Comparison of ENCODE assay signal across 8 cellular contexts in genomic region chr2:161139098-161139987, GRCh38. TPM values are rescaled to one million over a fixed set of nuclear protein-coding genes. Genes with fewer than 3 reads are reported as not detected.
DNase-seq lines count a peak whose midpoint lies in the region; ATAC-seq and TF ChIP-seq lines count a peak whose summit lies in the region.

No MANE protein-coding gene starts in this region.

- intact Hi-C loops in activated CD4-positive, alpha-beta T cell treated with anti-CD3 and anti-CD28 coated beads for 36 hours (cut with DNase I, micrococcal nuclease) = loop anchor here (1.0 to 10.0 kb wide), 6 partner anchors 27 to 1175 kb away; partner anchors contain the start of gene IFIH1 (in 1 of the 2)

- TF ChIP-seq CTCF in cardiac fibroblast (IDR thresholded peaks at IDR 0.05; ENCODE audit: low read depth, low read length) = no peak

- no peaks in the 10 kb centered on the region for H3K27me3 Mint-ChIP-seq in activated CD4-positive, alpha-beta T cell treated with anti-CD3 and anti-CD28 coated beads for 36 hours

- H3K4me3 ChIP-seq in cardiac fibroblast (replicated peaks in 1 of 2; ENCODE audit: low read depth in 2 of 2, low read length in 2 of 2) = no peak overlapping the region

- peak; percentile 15 for ATAC-seq in activated CD4-positive, alpha-beta T cell treated with anti-CD3 and anti-CD28 coated beads for 36 hours
- ATAC-seq in HG03442 (IDR thresholded peaks at IDR 0.05; ENCODE audit: unreplicated experiment) (peak; percentile 35), HG02970 (IDR thresholded peaks at IDR 0.05; ENCODE audit: low FRiP score, unreplicated experiment) (no peak)

- no peak for DNase-seq in activated CD4-positive, alpha-beta T cell treated with anti-CD3 and anti-CD28 coated beads for 36 hours
- DNase-seq in activated CD4-positive, alpha-beta T cell treated with anti-CD3 and anti-CD28 coated beads for 1 hour = no peak
- peak; percentile 47 to 69 for DNase-seq in cardiac fibroblast (ENCODE audit: low read depth in 2 of 2)
- DNase-seq in non-pigmented ciliary epithelial cell (ENCODE audit: low read depth) = peak; percentile 58
- no peak for DNase-seq in NCI-H187 treated with DMSO at 0.1 percent for 48 hours (lab: John Stamatoyannopoulos, UW)
- DNase-seq in globus pallidus (ENCODE audit: low spot score) = no peak

- peaks cover 10% of the 10 kb centered on the region for H3K9me3 Mint-ChIP-seq in activated CD4-positive, alpha-beta T cell treated with anti-CD3 and anti-CD28 coated beads for 36 hours (ENCODE audit: low read depth)

- peak overlapping the region; percentile 90 for H3K27ac Mint-ChIP-seq in activated CD4-positive, alpha-beta T cell treated with anti-CD3 and anti-CD28 coated beads for 36 hours

- H3K4me3 Mint-ChIP-seq in activated CD4-positive, alpha-beta T cell treated with anti-CD3 and anti-CD28 coated beads for 36 hours = peak overlapping the region; percentile 83

- peaks cover 25% of the 10 kb centered on the region for H3K36me3 Mint-ChIP-seq in activated CD4-positive, alpha-beta T cell treated with anti-CD3 and anti-CD28 coated beads for 36 hours (ENCODE audit: low read depth)

- peaks cover 77% of the 10 kb centered on the region for H3K4me1 Mint-ChIP-seq in activated CD4-positive, alpha-beta T cell treated with anti-CD3 and anti-CD28 coated beads for 36 hours

- POLR2A ChIA-PET in activated CD4-positive, alpha-beta T cell treated with anti-CD3 and anti-CD28 coated beads for 36 hours (lab: Charles Lee) = no interaction called here

- CTCF ChIA-PET in activated CD4-positive, alpha-beta T cell treated with anti-CD3 and anti-CD28 coated beads for 36 hours (lab: Charles Lee) = interaction anchor here (0.6 to 1.5 kb wide), 9 partner anchors 17 to 84 kb away, joined by 3 to 8 read pairs (median 3); no protein-coding TSS in a partner anchor

RNA-seq across cellular contexts. Expression of gene TANK, which starts 20.9 kb away (rescaled TPM):
- 10 to 100 TPM; 54.6 to 59.7 TPM for total RNA-seq in activated CD4-positive, alpha-beta T cell treated with anti-CD3 and anti-CD28 coated beads for 36 hours

Comparison
In these comparisons a context has a peak if more than half of its experiments do, and no peak if none do; other contexts are left out.
1. DNase-seq: peak in cardiac fibroblast (2 of 2) and non-pigmented ciliary epithelial cell (single experiment); none in activated CD4-positive, alpha-beta T cell treated with anti-CD3 and anti-CD28 coated beads for 36 hours (single experiment), activated CD4-positive, alpha-beta T cell treated with anti-CD3 and anti-CD28 coated beads for 1 hour (single experiment), NCI-H187 treated with DMSO at 0.1 percent for 48 hours (single experiment) and globus pallidus (single experiment).